In the genomic region with DNA sequence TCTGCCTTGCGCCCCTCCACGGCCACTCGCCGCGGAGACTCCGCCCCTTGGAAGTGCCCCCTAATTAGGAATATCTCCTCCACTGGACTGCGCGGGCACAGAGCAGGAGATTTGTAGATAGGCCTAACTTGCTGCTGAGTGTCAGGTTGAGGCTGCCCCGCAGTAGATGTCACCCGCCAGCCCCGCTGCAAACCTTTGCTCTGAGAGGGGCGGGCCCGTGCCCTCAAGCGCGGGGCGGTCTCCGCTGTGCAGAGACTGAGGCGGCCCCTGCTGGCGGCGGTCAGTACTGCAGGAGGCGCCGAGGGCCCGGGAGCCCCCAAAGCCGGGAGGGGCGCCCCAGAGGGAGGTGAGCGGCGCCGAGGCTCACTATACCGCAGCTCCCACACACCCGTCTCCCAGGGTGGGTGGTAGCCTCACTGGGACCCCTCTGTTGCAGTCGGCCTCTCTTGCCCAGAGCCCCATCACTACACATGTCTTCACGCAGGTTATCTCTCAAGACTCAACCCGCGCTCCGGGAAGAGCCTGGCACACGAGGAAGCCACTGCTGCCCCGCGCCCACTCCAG, we compare ENCODE assay signal across 8 cellular contexts. TPM values are rescaled to one million over a fixed set of nuclear protein-coding genes. Genes with fewer than 3 reads are reported as not detected.
DNase-seq lines count a peak whose midpoint lies in the region; FAIRE-seq and TF ChIP-seq lines count a peak whose summit lies in the region.

No MANE protein-coding gene starts in this region.

- peaks cover 2% of the 10 kb centered on the region for H3K27me3 ChIP-seq in bronchial epithelial cell (ENCODE audit: control insufficient read depth, insufficient read depth, low read length)

- no peaks in the 10 kb centered on the region for H3K9me3 ChIP-seq in HEK293 (ENCODE audit: control insufficient read depth, insufficient read depth, low read depth, low read length)

- no peak overlapping the region for H3K27ac ChIP-seq in HEK293 (ENCODE audit: extremely low read depth, low read depth, low read length)

- CTCF ChIA-PET in HEK293 (lab: Yijun Ruan, JAX) = interaction anchor here (0.6 to 7.1 kb wide), 14 partner anchors 12 to 321 kb away, joined by 3 to 113 read pairs (median 5); partner anchors contain the start of gene SNRNP200

- H3K36me3 ChIP-seq in HEK293 (ENCODE audit: control insufficient read depth in 2 of 2, insufficient read depth in 1 of 2, low read length in 2 of 2) (no peaks in the 10 kb centered on the region), bronchial epithelial cell (ENCODE audit: control insufficient read depth, insufficient read depth, low read length) (no peaks in the 10 kb centered on the region)

- H3K4me1 ChIP-seq in HEK293 (ENCODE audit: control insufficient read depth, insufficient read depth, low read length) = no peaks in the 10 kb centered on the region

- TF ChIP-seq CTCF in HEK293 (tag by site-specific recombination; IDR thresholded peaks at IDR 0.05) (0 out of 2 replicates have a peak, but pooled peaks have one; percentile 16), bronchial epithelial cell (IDR thresholded peaks at IDR 0.05; ENCODE audit: insufficient read depth, low read length, severe bottlenecking) (peak; percentile 86)

- H3K4me3 ChIP-seq in HEK293 (ENCODE audit: low read depth, low read length) (no peak overlapping the region), bronchial epithelial cell (ENCODE audit: low read depth, low read length) (no peak overlapping the region)

- DNase-seq in EL = peak; percentile 58
- peak; percentile 11 for DNase-seq in NCI-H2029 treated with DMSO at 0.1 percent for 48 hours (lab: John Stamatoyannopoulos, UW)
- DNase-seq in activated CD4-positive, CD25-positive, alpha-beta regulatory T cell (lab: John Stamatoyannopoulos, UW) = peak; percentile 83 to 93 (median 86)
- DNase-seq in bronchial epithelial cell (ENCODE audit: low read depth) = peak; percentile 17
- peak; percentile 85 for DNase-seq in left kidney (ENCODE audit: low read depth, low spot score)
- DNase-seq in stimulated activated CD4-positive, alpha-beta T cell treated with anti-CD3 and anti-CD28 coated beads, Interleukin-4, amount 100 ng/mL, for 24 hours = peak; percentile 87
- DNase-seq in dedifferentiated amniotic fluid mesenchymal stem cell (ENCODE audit: extremely low spot score) = no peak

- POLR2A ChIA-PET in HEK293 (lab: Yijun Ruan, JAX) = no interaction called here

- no peak for FAIRE-seq in bronchial epithelial cell (lab: Jason Lieb, UNC)

TF ChIP-seq in HEK293, 187 proteins besides CTCF, POLR2A, EP300 and RAD21 (continues in another document):
- TF ChIP-seq MEIS1 (CRISPR knock-in tag; IDR thresholded peaks at IDR 0.05; ENCODE audit: borderline replicate concordance) = no peak
- TF ChIP-seq ZNF654 (tag by site-specific recombination; IDR thresholded peaks at IDR 0.05; ENCODE audit: low read depth) = peak; percentile 22; the same call in 1 of the 2 replicates
- TF ChIP-seq ZNF530 (tag by site-specific recombination; IDR thresholded peaks at IDR 0.05; ENCODE audit: low read depth) = no peak
- no peak for TF ChIP-seq ZNF510 (tag by site-specific recombination; IDR thresholded peaks at IDR 0.05; ENCODE audit: insufficient replicate concordance)
- peak; percentile 98 for TF ChIP-seq ZNF2 (tag by site-specific recombination; IDR thresholded peaks at IDR 0.05)
- TF ChIP-seq ZNF837 (tag by site-specific recombination; IDR thresholded peaks at IDR 0.05) = no peak
- no peak for TF ChIP-seq ZNF175 (tag by site-specific recombination; IDR thresholded peaks at IDR 0.05)
- no peak for TF ChIP-seq ZBTB48 (tag by site-specific recombination; IDR thresholded peaks at IDR 0.05)
- no peak for TF ChIP-seq SCRT1 (tag by site-specific recombination; IDR thresholded peaks at IDR 0.05; ENCODE audit: borderline replicate concordance)
- no peak for TF ChIP-seq ZSCAN16 (tag by site-specific recombination; IDR thresholded peaks at IDR 0.05)
- TF ChIP-seq KLF9 (tag by site-specific recombination; IDR thresholded peaks at IDR 0.05; ENCODE audit: low read depth) = peak; percentile 52; the same call in 1 of the 2 replicates
- TF ChIP-seq, protein P1, sequence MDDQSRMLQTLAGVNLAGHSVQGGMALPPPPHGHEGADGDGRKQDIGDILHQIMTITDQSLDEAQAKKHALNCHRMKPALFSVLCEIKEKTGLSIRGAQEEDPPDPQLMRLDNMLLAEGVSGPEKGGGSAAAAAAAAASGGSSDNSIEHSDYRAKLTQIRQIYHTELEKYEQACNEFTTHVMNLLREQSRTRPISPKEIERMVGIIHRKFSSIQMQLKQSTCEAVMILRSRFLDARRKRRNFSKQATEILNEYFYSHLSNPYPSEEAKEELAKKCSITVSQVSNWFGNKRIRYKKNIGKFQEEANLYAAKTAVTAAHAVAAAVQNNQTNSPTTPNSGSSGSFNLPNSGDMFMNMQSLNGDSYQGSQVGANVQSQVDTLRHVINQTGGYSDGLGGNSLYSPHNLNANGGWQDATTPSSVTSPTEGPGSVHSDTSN (CRISPR knock-in tag; IDR thresholded peaks at IDR 0.05) = no peak
- TF ChIP-seq ZNF629 (tag by site-specific recombination; IDR thresholded peaks at IDR 0.05) = no peak
- TF ChIP-seq, protein P2, sequence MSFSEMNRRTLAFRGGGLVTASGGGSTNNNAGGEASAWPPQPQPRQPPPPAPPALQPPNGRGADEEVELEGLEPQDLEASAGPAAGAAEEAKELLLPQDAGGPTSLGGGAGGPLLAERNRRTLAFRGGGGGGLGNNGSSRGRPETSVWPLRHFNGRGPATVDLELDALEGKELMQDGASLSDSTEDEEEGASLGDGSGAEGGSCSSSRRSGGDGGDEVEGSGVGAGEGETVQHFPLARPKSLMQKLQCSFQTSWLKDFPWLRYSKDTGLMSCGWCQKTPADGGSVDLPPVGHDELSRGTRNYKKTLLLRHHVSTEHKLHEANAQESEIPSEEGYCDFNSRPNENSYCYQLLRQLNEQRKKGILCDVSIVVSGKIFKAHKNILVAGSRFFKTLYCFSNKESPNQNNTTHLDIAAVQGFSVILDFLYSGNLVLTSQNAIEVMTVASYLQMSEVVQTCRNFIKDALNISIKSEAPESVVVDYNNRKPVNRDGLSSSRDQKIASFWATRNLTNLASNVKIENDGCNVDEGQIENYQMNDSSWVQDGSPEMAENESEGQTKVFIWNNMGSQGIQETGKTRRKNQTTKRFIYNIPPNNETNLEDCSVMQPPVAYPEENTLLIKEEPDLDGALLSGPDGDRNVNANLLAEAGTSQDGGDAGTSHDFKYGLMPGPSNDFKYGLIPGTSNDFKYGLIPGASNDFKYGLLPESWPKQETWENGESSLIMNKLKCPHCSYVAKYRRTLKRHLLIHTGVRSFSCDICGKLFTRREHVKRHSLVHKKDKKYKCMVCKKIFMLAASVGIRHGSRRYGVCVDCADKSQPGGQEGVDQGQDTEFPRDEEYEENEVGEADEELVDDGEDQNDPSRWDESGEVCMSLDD (tag by site-specific recombination; IDR thresholded peaks at IDR 0.05) = peak; percentile 39; the same call in 1 of the 2 replicates
- TF ChIP-seq ZNF23 (tag by site-specific recombination; IDR thresholded peaks at IDR 0.05; ENCODE audit: borderline replicate concordance) = no peak
- TF ChIP-seq IKZF3 (tag by site-specific recombination; IDR thresholded peaks at IDR 0.05) = no peak
- no peak for TF ChIP-seq ZNF394 (tag by site-specific recombination; IDR thresholded peaks at IDR 0.05; ENCODE audit: borderline replicate concordance)
- no peak for TF ChIP-seq GLIS2 (tag by site-specific recombination; IDR thresholded peaks at IDR 0.05)
- TF ChIP-seq PRDM2 (tag by site-specific recombination; IDR thresholded peaks at IDR 0.05; ENCODE audit: borderline replicate concordance) = no peak

RNA-seq across cellular contexts. Expression of gene NEURL3, which starts 2.9 kb away (rescaled TPM):
- not detected in 2 replicates for total RNA-seq in bronchial epithelial cell

RNA-seq across cellular contexts. Expression of gene ARID5A, which starts 28.5 kb away (rescaled TPM):
- 2.9 and 3.7 TPM in 2 replicates for total RNA-seq in bronchial epithelial cell
